Comparison of ENCODE assay signal across 15 cellular contexts in genomic region chr6:10522929-10523573, GRCh38. TPM values are rescaled to one million over a fixed set of nuclear protein-coding genes. Genes with fewer than 3 reads are reported as not detected.
A peak's percentile ranks its signal among the peaks of the same experiment; 100 is the strongest.
DNase-seq lines count a peak whose midpoint lies in the region; TF ChIP-seq lines count a peak whose summit lies in the region.
"Had no signal": no experiment of that assay in that cellular context is flagged by ENCODE, and none has a peak within 500 bp of the region (broad histone marks: within the 10 kb centered on the region; RNA-seq: fewer than 3 reads in every experiment).

No MANE protein-coding gene starts in this region.

- H3K4me1 Mint-ChIP-seq in CD14-positive monocyte (peaks cover 54% of the 10 kb centered on the region), nephron progenitor cell (peaks cover 84% of the 10 kb centered on the region)

- H3K4me3 Mint-ChIP-seq in CD14-positive monocyte: peak overlapping the region; percentile 30 to 78
- H3K4me3 Mint-ChIP-seq in nephron progenitor cell: peak overlapping the region; percentile 75
- H3K4me3 Mint-ChIP-seq: activated naive CD4-positive, alpha-beta T cell treated with anti-CD3 and anti-CD28 coated beads for 36 hours had no signal

- peaks cover 37% of the 10 kb centered on the region for H3K79me2 ChIP-seq in hepatocyte

- no peaks in the 10 kb centered on the region for H4K20me1 ChIP-seq in hepatocyte (ENCODE audit: insufficient read depth, poor library complexity, severe bottlenecking)

- in situ Hi-C loops in SK-MEL-5 (cut with HindIII; ENCODE audit: low pct_unique_long_range_greater_than_20kb, low sequenced_read_pairs): no loop called here

- H3K27ac Mint-ChIP-seq in CD14-positive monocyte: peak overlapping the region in 3 of 7 donors; percentile 80 to 89 (median 85)
- H3K27ac Mint-ChIP-seq in nephron progenitor cell: peak overlapping the region; percentile 99
- H3K27ac Mint-ChIP-seq: activated naive CD4-positive, alpha-beta T cell treated with anti-CD3 and anti-CD28 coated beads for 36 hours had no signal

- TF ChIP-seq CTCF in CD14-positive monocyte (IDR thresholded peaks at IDR 0.05) (no peak), hepatocyte (IDR thresholded peaks at IDR 0.05; ENCODE audit: poor library complexity) (no peak), nephron progenitor cell (IDR thresholded peaks at IDR 0.05) (no peak)

- H2AFZ ChIP-seq in hepatocyte: no peak overlapping the region

- no peak overlapping the region for H3K4me3 ChIP-seq in hepatocyte
- H3K4me3 ChIP-seq: vagina had no signal

- H3K36me3 ChIP-seq in hepatocyte (replicated peaks; ENCODE audit: insufficient read depth, low read depth): no peaks in the 10 kb centered on the region
- H3K36me3 ChIP-seq: vagina had no signal

- peak overlapping the region; percentile 60 for H3K4me2 ChIP-seq in hepatocyte

- DNase-seq in CD14-positive monocyte (ENCODE audit: low spot score) (no peak), SK-MEL-5 (ENCODE audit: low read depth, low spot score) (peak; percentile 41), hepatocyte (ENCODE audit: low spot score) (peak; percentile 74), nephron progenitor cell (no peak), DMS79 treated with DMSO at 0.1 percent for 48 hours (lab: John Stamatoyannopoulos, UW) (no peak), NCI-H1694 (lab: John Stamatoyannopoulos, UW) (no peak), activated gamma-delta T cell treated with Interleukin-2 at 50 U/mL for 16 hours (no peak)
- no peak for DNase-seq in activated CD8-positive, alpha-beta memory T cell treated with anti-CD3 and anti-CD28 coated beads, Interleukin-2, amount 50 U/mL, for 4 hours
- DNase-seq: activated naive CD4-positive, alpha-beta T cell treated with anti-CD3 and anti-CD28 coated beads for 36 hours; cerebellar nuclear complex; DMS 273 treated with DMSO at 0.1 percent for 48 hours; NCI-H187 treated with DMSO at 0.1 percent for 48 hours; NCI-H82; SHP77 treated with DMSO at 0.1 percent for 48 hours had no signal

- H3K4me1 ChIP-seq in hepatocyte (ENCODE audit: insufficient read depth): peaks cover 6% of the 10 kb centered on the region
- H3K4me1 ChIP-seq: vagina had no signal

- no peaks in the 10 kb centered on the region for H3K9me3 ChIP-seq in hepatocyte (ENCODE audit: low read depth)
- H3K9me3 ChIP-seq: vagina had no signal

- intact Hi-C loops in CD14-positive monocyte (cut with micrococcal nuclease): loop anchor here in 1 of 2 donors (5.0 kb wide), 1 partner anchor 74 kb away; no protein-coding TSS in a partner anchor

- no peaks in the 10 kb centered on the region for H3K9me2 ChIP-seq in hepatocyte (replicated peaks; ENCODE audit: insufficient read depth)

- H3K27me3 Mint-ChIP-seq in CD14-positive monocyte (ENCODE audit: low read depth in 3 of 3) (peaks cover 0 to 2% (median 0%) of the 10 kb centered on the region in 3 donors), nephron progenitor cell (ENCODE audit: low read depth, poor library complexity) (no peaks in the 10 kb centered on the region)

- H3K27me3 ChIP-seq in hepatocyte: no peaks in the 10 kb centered on the region
- H3K27me3 ChIP-seq: vagina had no signal

- no peaks in the 10 kb centered on the region for H3K9me3 Mint-ChIP-seq in CD14-positive monocyte
- no peaks in the 10 kb centered on the region for H3K9me3 Mint-ChIP-seq in nephron progenitor cell
- H3K9me3 Mint-ChIP-seq: activated naive CD4-positive, alpha-beta T cell treated with anti-CD3 and anti-CD28 coated beads for 36 hours had no signal

- H3K36me3 Mint-ChIP-seq in CD14-positive monocyte (no peaks in the 10 kb centered on the region), nephron progenitor cell (ENCODE audit: low read depth) (no peaks in the 10 kb centered on the region)

- 58% methylated on average over 21 of the region's 21 CpGs for WGBS in hepatocyte (ENCODE audit: low lambda C conversion rate, missing lambda C conversion rate)

- H3K27ac ChIP-seq in hepatocyte: peak overlapping the region; percentile 91
- H3K27ac ChIP-seq: vagina had no signal

RNA-seq across cellular contexts. Expression of gene GCNT2, which starts 1.9 kb away (rescaled TPM):
- polyA plus RNA-seq in CD14-positive monocyte (1 to 10 TPM; 3.5 to 4.3 TPM), hepatocyte (16.3 and 25.9 TPM in 2 replicates)
- 38.6 and 39.8 TPM in 2 replicates for total RNA-seq in SK-MEL-5 (2014; rRNA removed; shearing (Covaris generic))
- polyA plus RNA-seq in SK-MEL-5 (2015; cell fraction: cytosol; rRNA removed): 13.1 and 17.0 TPM in 2 replicates
- 12.4 and 15.6 TPM in 2 replicates for polyA plus RNA-seq in SK-MEL-5 (2015; cell fraction: nucleus; rRNA removed)
- total RNA-seq in hepatocyte: 36.4 and 39.3 TPM in 2 replicates

Comparison
In these comparisons a context has a peak if more than half of its experiments do, and no peak if none do; other contexts are left out.
1. DNase-seq: peak in SK-MEL-5 (single experiment) and hepatocyte (single experiment); none in CD14-positive monocyte (single experiment), nephron progenitor cell (single experiment), DMS79 treated with DMSO at 0.1 percent for 48 hours (single experiment), NCI-H1694 (single experiment), activated CD8-positive, alpha-beta memory T cell treated with anti-CD3 and anti-CD28 coated beads, Interleukin-2, amount 50 U/mL, for 4 hours (single experiment) and activated gamma-delta T cell treated with Interleukin-2 at 50 U/mL for 16 hours (single experiment).